ENCODE assay signal across 11 cellular contexts in genomic region chr18:57970356-57971095, GRCh38.
DNase-seq lines count a peak whose midpoint lies in the region; ATAC-seq, FAIRE-seq and TF ChIP-seq lines count a peak whose summit lies in the region.
"Had no signal": no experiment of that assay in that cellular context is flagged by ENCODE, and none has a peak within 500 bp of the region (broad histone marks: within the 10 kb centered on the region; RNA-seq: fewer than 3 reads in every experiment).

No MANE protein-coding gene starts in this region.

- H3K9me3 ChIP-seq in A549 = no peaks in the 10 kb centered on the region

- intact Hi-C loops in head of caudate nucleus (cut with DNase I) = no loop called here

- H3K4me2 ChIP-seq in A549 = no peak overlapping the region

- TF ChIP-seq EP300 in A549 (IDR thresholded peaks at IDR 0.05) = no peak

- CTCF ChIA-PET in A549 (lab: Yijun Ruan, JAX) (interaction anchor here (1.1 to 1.8 kb wide), 4 partner anchors 12 to 73 kb away, joined by 3 to 4 read pairs (median 4); partner anchors contain the start of gene NEDD4L), RWPE1 (lab: Yijun Ruan, JAX) (no interaction called here)

- no peak for FAIRE-seq in A549 (lab: Jason Lieb, UNC)
- no peak for FAIRE-seq in HTR-8/SVneo (lab: Jason Lieb, UNC)
- FAIRE-seq in GM12892 (lab: Jason Lieb, UNC) = no peak

- POLR2A ChIA-PET in A549 (lab: Yijun Ruan, JAX) (no interaction called here), RWPE1 (lab: Yijun Ruan, JAX; ENCODE audit: low non-redundant PET) (no interaction called here)

- peak in 1 of 2 experiments; percentile 38; a peak in 3 of 5 replicates for TF ChIP-seq RAD21 in A549 (conservative IDR thresholded peaks at IDR 0.05 in 1 of 2, IDR thresholded peaks at IDR 0.05 in 1 of 2)

- H3K4me1 ChIP-seq in A549 = no peaks in the 10 kb centered on the region

- H3K27ac ChIP-seq in A549 (peak overlapping the region in 1 of 2 experiments; percentile 19; a peak in 1 of 6 replicates), RWPE1 (no peak overlapping the region)

- ATAC-seq in A549 (peak in 1 of 2 experiments; percentile 60; a peak in 3 of 6 replicates), GM18505 (IDR thresholded peaks at IDR 0.05; ENCODE audit: unreplicated experiment) (no peak)
- ATAC-seq: activated T-cell treated with anti-CD3 and anti-CD28 coated beads, Interleukin-2, amount 50 U/mL, for 72 hours; effector memory CD8-positive, alpha-beta T cell had no signal

- no peak for TF ChIP-seq POLR2A in A549 (IDR thresholded peaks at IDR 0.05; ENCODE audit: low read length)
- TF ChIP-seq POLR2A in GM18505 (IDR thresholded peaks at IDR 0.05; ENCODE audit: borderline replicate concordance, extremely low read depth, insufficient read depth, insufficient read length) = no peak
- TF ChIP-seq POLR2A in GM12892 (IDR thresholded peaks at IDR 0.05; ENCODE audit: low read depth, low read length) = no peak

- DNase-seq in A549 (ENCODE audit: low read depth in 1 of 2, low spot score in 1 of 2) (peak; percentile 18 to 27), RWPE1 (ENCODE audit: low spot score) (no peak), head of caudate nucleus (peak in 40 of 42 donors; percentile 10 to 82 (median 40)), HTR-8/SVneo (ENCODE audit: insufficient read length, low spot score) (no peak), GM19240 (ENCODE audit: insufficient read length, low spot score) (no peak), GM12892 (ENCODE audit: insufficient read length) (no peak)
- DNase-seq: effector memory CD8-positive, alpha-beta T cell; Right ventricle myocardium superior had no signal

- WGBS in A549 (ENCODE audit: missing lambda C conversion rate) = 64% methylated on average over 11 of the region's 12 CpGs

- no peak overlapping the region for H3K4me3 ChIP-seq in A549

- TF ChIP-seq CTCF in A549 (IDR thresholded peaks at IDR 0.05) (peak; percentile 37), GM12873 (IDR thresholded peaks at IDR 0.05; ENCODE audit: insufficient read depth, low read depth, low read length, missing control alignments) (peak; percentile 51), RWPE1 (conservative IDR thresholded peaks at IDR 0.05; ENCODE audit: low read depth) (0 out of 2 replicates have a peak, but pooled peaks have one; percentile 14)

TF ChIP-seq in A549, 52 proteins besides CTCF, POLR2A, EP300 and RAD21:
- TF ChIP-seq SMC3 (IDR thresholded peaks at IDR 0.05) = peak; percentile 38; the same call in 1 of the 3 replicates
- no peak for TF ChIP-seq TP53 (CRISPR knock-in tag; IDR thresholded peaks at IDR 0.05)

Comparison
In these comparisons a context has a peak if more than half of its experiments do, and no peak if none do; other contexts are left out.
1. DNase-seq: peak in A549 (2 of 2) and head of caudate nucleus (40 of 42); none in RWPE1 (single experiment), HTR-8/SVneo (single experiment), GM19240 (single experiment) and GM12892 (single experiment).
2. Peak in every context shown above with its lines, with median percentiles within 50 percentile points of each other: CTCF ChIP-seq.